ENCODE assay signal across 28 cellular contexts in the genomic region with DNA sequence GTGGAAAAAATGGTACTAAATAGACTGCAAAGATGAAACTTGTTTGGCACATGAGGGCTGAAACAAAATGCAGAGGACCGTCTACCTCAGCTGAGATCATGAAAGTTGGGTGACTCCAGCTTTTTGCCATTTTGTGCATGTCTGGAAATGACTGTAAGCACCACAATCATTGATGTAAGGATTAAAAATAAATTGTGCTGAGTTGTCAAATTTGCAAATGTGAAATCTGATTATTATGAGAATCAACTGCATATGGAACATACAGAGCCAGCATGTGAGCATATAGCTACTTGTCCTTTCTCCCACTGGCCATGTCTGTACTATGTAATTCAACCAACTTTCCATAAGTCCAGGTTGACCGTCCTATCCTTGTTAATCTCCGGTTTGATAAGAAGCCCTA.
"Had no signal": no experiment of that assay in that cellular context is flagged by ENCODE, and none has a peak within 500 bp of the region (broad histone marks: within the 10 kb centered on the region; RNA-seq: fewer than 3 reads in every experiment).

No MANE protein-coding gene starts in this region.

- ATAC-seq: effector memory CD8-positive, alpha-beta T cell; esophagus mucosa; gastrocnemius medialis; heart right ventricle; left cardiac atrium; left lung; left ventricle myocardium superior; lower lobe of right lung; mucosa of descending colon had no signal

- H3K27me3 ChIP-seq: colonic mucosa, esophagus squamous epithelium, gastrocnemius medialis, heart right ventricle, left lung had no signal

- H3K4me1 ChIP-seq: colonic mucosa, esophagus squamous epithelium, gastrocnemius medialis, heart right ventricle, left lung, lower lobe of right lung had no signal

- H3K27ac Mint-ChIP-seq: dendritic cell treated with granulocyte-macrophage colony-stimulating factor and Interleukin-4, amounts not matched to agents 40 ng/mL and 50 ng/mL, for 4 days; effector memory CD8-positive, alpha-beta T cell; endodermal cell; mesothelial cell of epicardium; naive B cell had no signal

- H3K36me3 ChIP-seq: colonic mucosa, esophagus squamous epithelium, gastrocnemius medialis, heart right ventricle, left lung, lower lobe of right lung had no signal

- FAIRE-seq: endometrium, islet of Langerhans, keratinocyte had no signal

- H3K4me1 Mint-ChIP-seq: endodermal cell, mesothelial cell of epicardium, naive B cell had no signal

- H3K4me3 Mint-ChIP-seq: dendritic cell treated with granulocyte-macrophage colony-stimulating factor and Interleukin-4, amounts not matched to agents 40 ng/mL and 50 ng/mL, for 4 days; effector memory CD8-positive, alpha-beta T cell; endodermal cell; mesothelial cell of epicardium; naive B cell had no signal

- H3K4me3 ChIP-seq: colonic mucosa, esophagus squamous epithelium, gastrocnemius medialis, heart right ventricle, left lung, lower lobe of right lung, mucosa of descending colon had no signal

- H3K27ac ChIP-seq: colonic mucosa, epithelial cell of prostate, esophagus squamous epithelium, gastrocnemius medialis, heart right ventricle, left lung, lower lobe of right lung had no signal

- H3K36me3 Mint-ChIP-seq: mesothelial cell of epicardium, naive B cell had no signal

- H3K9me3 ChIP-seq: colonic mucosa, esophagus squamous epithelium, gastrocnemius medialis, lower lobe of right lung had no signal

- DNase-seq: colonic mucosa; cortex of kidney; effector CD8-positive, alpha-beta T cell; effector memory CD8-positive, alpha-beta T cell; endodermal cell; erythroblast; esophagus squamous epithelium; foreskin fibroblast; foreskin melanocyte; gastrocnemius medialis; glutamatergic neuron; head of caudate nucleus; heart right ventricle; hippocampal formation; left cardiac atrium; left lung; left ventricle myocardium superior; lower lobe of right lung; mesenchymal stem cell; mucosa of descending colon; naive B cell had no signal

- H3K27me3 Mint-ChIP-seq: dendritic cell treated with granulocyte-macrophage colony-stimulating factor and Interleukin-4, amounts not matched to agents 40 ng/mL and 50 ng/mL, for 4 days; effector memory CD8-positive, alpha-beta T cell; naive B cell had no signal
